1 cellular context compared by ENCODE assay signal in genomic region chr1:246699095-246699735, GRCh38.
A peak's percentile ranks its signal among the peaks of the same experiment; 100 is the strongest.
TF ChIP-seq lines count a peak whose summit lies in the region.

No MANE protein-coding gene starts in this region.

TF ChIP-seq in HepG2, 621 proteins besides CTCF, POLR2A, EP300 and RAD21 (continued from another document and continues in another):
- TF ChIP-seq ZBTB4 (CRISPR knock-in tag; IDR thresholded peaks at IDR 0.05; ENCODE audit: borderline replicate concordance) = no peak
- TF ChIP-seq HDAC2 (CRISPR knock-in tag; IDR thresholded peaks at IDR 0.05) = no peak
- no peak for TF ChIP-seq ZNF562 (CRISPR knock-in tag; IDR thresholded peaks at IDR 0.05; ENCODE audit: borderline replicate concordance)
- peak; percentile 62; the same call in 1 of the 2 replicates for TF ChIP-seq ZNF614 (CRISPR knock-in tag; IDR thresholded peaks at IDR 0.05; ENCODE audit: borderline replicate concordance)
- no peak for TF ChIP-seq ZNF609 (CRISPR knock-in tag; IDR thresholded peaks at IDR 0.05; ENCODE audit: borderline replicate concordance)
- no peak for TF ChIP-seq KLF11 (CRISPR knock-in tag; IDR thresholded peaks at IDR 0.05)
- TF ChIP-seq IRF1 (CRISPR knock-in tag; IDR thresholded peaks at IDR 0.05; ENCODE audit: low read depth) = no peak
- TF ChIP-seq RARA (CRISPR knock-in tag; IDR thresholded peaks at IDR 0.05) = no peak
- TF ChIP-seq RFX5 (IDR thresholded peaks at IDR 0.05; ENCODE audit: low read depth, low read length) = no peak
- peak; percentile 58; the same call in 1 of the 2 replicates for TF ChIP-seq RXRB (CRISPR knock-in tag; IDR thresholded peaks at IDR 0.05; ENCODE audit: borderline replicate concordance)
- no peak for TF ChIP-seq PRDM15 (CRISPR knock-in tag; IDR thresholded peaks at IDR 0.05)
- no peak for TF ChIP-seq LRRFIP1 (CRISPR knock-in tag; conservative IDR thresholded peaks at IDR 0.05)
- peak; percentile 54; the same call in 1 of the 2 replicates for TF ChIP-seq SMAD3 (CRISPR knock-in tag; IDR thresholded peaks at IDR 0.05)
- no peak for TF ChIP-seq ZNF747 (CRISPR knock-in tag; IDR thresholded peaks at IDR 0.05; ENCODE audit: borderline replicate concordance)
- TF ChIP-seq ZNF891 (CRISPR knock-in tag; IDR thresholded peaks at IDR 0.05) = no peak
- no peak for TF ChIP-seq ZNF292 (CRISPR knock-in tag; IDR thresholded peaks at IDR 0.05; ENCODE audit: borderline replicate concordance, low read depth)
- no peak for TF ChIP-seq KIAA2018 (CRISPR knock-in tag; IDR thresholded peaks at IDR 0.05; ENCODE audit: borderline replicate concordance)
- no peak for TF ChIP-seq MXD1 (CRISPR knock-in tag; IDR thresholded peaks at IDR 0.05)
- no peak for TF ChIP-seq CENPBD1 (CRISPR knock-in tag; IDR thresholded peaks at IDR 0.05; ENCODE audit: borderline replicate concordance, low read depth)
- no peak for TF ChIP-seq ZBTB21 (CRISPR knock-in tag; IDR thresholded peaks at IDR 0.05)
- TF ChIP-seq ZFP37 (CRISPR knock-in tag; IDR thresholded peaks at IDR 0.05; ENCODE audit: borderline replicate concordance) = no peak
- no peak for TF ChIP-seq FOXC1 (CRISPR knock-in tag; IDR thresholded peaks at IDR 0.05; ENCODE audit: borderline replicate concordance)
- no peak for TF ChIP-seq CREBL2 (CRISPR knock-in tag; IDR thresholded peaks at IDR 0.05; ENCODE audit: borderline replicate concordance)
- TF ChIP-seq PHF21A (CRISPR knock-in tag; IDR thresholded peaks at IDR 0.05) = peak; percentile 62; the same call in 1 of the 2 replicates
- TF ChIP-seq ZNF773 (CRISPR knock-in tag; IDR thresholded peaks at IDR 0.05; ENCODE audit: borderline replicate concordance) = no peak
- TF ChIP-seq EED (CRISPR knock-in tag; IDR thresholded peaks at IDR 0.05) = no peak
- no peak for TF ChIP-seq NR3C1 (CRISPR knock-in tag; IDR thresholded peaks at IDR 0.05)
- peak; percentile 68 for TF ChIP-seq KAT8 (CRISPR knock-in tag; IDR thresholded peaks at IDR 0.05)
- TF ChIP-seq MTF1 (CRISPR knock-in tag; IDR thresholded peaks at IDR 0.05) = no peak
- TF ChIP-seq MYNN (CRISPR knock-in tag; IDR thresholded peaks at IDR 0.05; ENCODE audit: low read depth) = no peak
- TF ChIP-seq ZNF709 (CRISPR knock-in tag; IDR thresholded peaks at IDR 0.05) = no peak
- no peak for TF ChIP-seq ZBTB42 (CRISPR knock-in tag; IDR thresholded peaks at IDR 0.05)
- no peak for TF ChIP-seq NBN (conservative IDR thresholded peaks at IDR 0.05)
